Comparison of ENCODE assay signal across 2 cellular contexts in genomic region chr16:88345031-88345942, GRCh38.
TF ChIP-seq lines count a peak whose summit lies in the region.

No MANE protein-coding gene starts in this region.

TF ChIP-seq in SK-N-SH, 30 proteins besides CTCF, POLR2A, EP300 and RAD21 (continued from another document):
- TF ChIP-seq TEAD4 (IDR thresholded peaks at IDR 0.05; ENCODE audit: borderline replicate concordance, insufficient read depth) (no peak), RCOR1 (IDR thresholded peaks at IDR 0.05; ENCODE audit: low read length) (no peak), TCF12 (IDR thresholded peaks at IDR 0.05) (no peak)

TF ChIP-seq in SK-N-SH treated with all-trans-retinoic acid at 6 μM for 48 hours, 23 proteins besides CTCF, POLR2A, EP300 and RAD21 (continued from another document):
- TF ChIP-seq, protein P1, sequence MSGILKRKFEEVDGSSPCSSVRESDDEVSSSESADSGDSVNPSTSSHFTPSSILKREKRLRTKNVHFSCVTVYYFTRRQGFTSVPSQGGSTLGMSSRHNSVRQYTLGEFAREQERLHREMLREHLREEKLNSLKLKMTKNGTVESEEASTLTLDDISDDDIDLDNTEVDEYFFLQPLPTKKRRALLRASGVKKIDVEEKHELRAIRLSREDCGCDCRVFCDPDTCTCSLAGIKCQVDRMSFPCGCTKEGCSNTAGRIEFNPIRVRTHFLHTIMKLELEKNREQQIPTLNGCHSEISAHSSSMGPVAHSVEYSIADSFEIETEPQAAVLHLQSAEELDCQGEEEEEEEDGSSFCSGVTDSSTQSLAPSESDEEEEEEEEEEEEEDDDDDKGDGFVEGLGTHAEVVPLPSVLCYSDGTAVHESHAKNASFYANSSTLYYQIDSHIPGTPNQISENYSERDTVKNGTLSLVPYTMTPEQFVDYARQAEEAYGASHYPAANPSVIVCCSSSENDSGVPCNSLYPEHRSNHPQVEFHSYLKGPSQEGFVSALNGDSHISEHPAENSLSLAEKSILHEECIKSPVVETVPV (CRISPR knock-in tag; IDR thresholded peaks at IDR 0.05), result no peak
- TF ChIP-seq TCF4 (CRISPR knock-in tag; IDR thresholded peaks at IDR 0.05; ENCODE audit: borderline replicate concordance) (no peak), ZNF565 (CRISPR knock-in tag; conservative IDR thresholded peaks at IDR 0.05; ENCODE audit: low read depth) (no peak), BACH2 (CRISPR knock-in tag; IDR thresholded peaks at IDR 0.05; ENCODE audit: borderline replicate concordance) (no peak), CSDC2 (CRISPR knock-in tag; IDR thresholded peaks at IDR 0.05) (no peak), POU6F1 (CRISPR knock-in tag; IDR thresholded peaks at IDR 0.05; ENCODE audit: borderline replicate concordance, low read depth) (no peak), PPARA (CRISPR knock-in tag; IDR thresholded peaks at IDR 0.05; ENCODE audit: borderline replicate concordance) (no peak), ZNF70 (CRISPR knock-in tag; IDR thresholded peaks at IDR 0.05) (no peak), CREB5 (CRISPR knock-in tag; IDR thresholded peaks at IDR 0.05; ENCODE audit: low read depth) (no peak), ZC3H10 (CRISPR knock-in tag; IDR thresholded peaks at IDR 0.05) (no peak)
- TF ChIP-seq, protein P2, sequence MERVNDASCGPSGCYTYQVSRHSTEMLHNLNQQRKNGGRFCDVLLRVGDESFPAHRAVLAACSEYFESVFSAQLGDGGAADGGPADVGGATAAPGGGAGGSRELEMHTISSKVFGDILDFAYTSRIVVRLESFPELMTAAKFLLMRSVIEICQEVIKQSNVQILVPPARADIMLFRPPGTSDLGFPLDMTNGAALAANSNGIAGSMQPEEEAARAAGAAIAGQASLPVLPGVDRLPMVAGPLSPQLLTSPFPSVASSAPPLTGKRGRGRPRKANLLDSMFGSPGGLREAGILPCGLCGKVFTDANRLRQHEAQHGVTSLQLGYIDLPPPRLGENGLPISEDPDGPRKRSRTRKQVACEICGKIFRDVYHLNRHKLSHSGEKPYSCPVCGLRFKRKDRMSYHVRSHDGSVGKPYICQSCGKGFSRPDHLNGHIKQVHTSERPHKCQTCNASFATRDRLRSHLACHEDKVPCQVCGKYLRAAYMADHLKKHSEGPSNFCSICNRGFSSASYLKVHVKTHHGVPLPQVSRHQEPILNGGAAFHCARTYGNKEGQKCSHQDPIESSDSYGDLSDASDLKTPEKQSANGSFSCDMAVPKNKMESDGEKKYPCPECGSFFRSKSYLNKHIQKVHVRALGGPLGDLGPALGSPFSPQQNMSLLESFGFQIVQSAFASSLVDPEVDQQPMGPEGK (CRISPR knock-in tag; IDR thresholded peaks at IDR 0.05; ENCODE audit: borderline replicate concordance), result no peak
TF ChIP-seq in SK-N-SH treated with all-trans-retinoic acid at 6 μM for 48 hours: peak in this region for 0.
